31 cellular contexts compared by ENCODE assay signal in genomic region chr18:49301608-49302007, GRCh38.
"Had no signal": no experiment of that assay in that cellular context is flagged by ENCODE, and none has a peak within 500 bp of the region (broad histone marks: within the 10 kb centered on the region; RNA-seq: fewer than 3 reads in every experiment).

No MANE protein-coding gene starts in this region.

- H3K4me1 ChIP-seq: Peyer's patch, SJCRH30 had no signal

- ATAC-seq: SK-N-SH treated with all-trans-retinoic acid at 6 μM for 48 hours, T-cell had no signal

- H3K4me3 ChIP-seq: MG63, Peyer's patch, SJCRH30, SK-N-MC had no signal

- H3K27me3 ChIP-seq: MG63, Peyer's patch, SJCRH30 had no signal

- DNase-seq: Kasumi-1, MG63, NCI-H1048, NCI-H1092 treated with DMSO at 0.1 percent for 48 hours, NCI-H1105 treated with DMSO at 0.1 percent for 48 hours, NCI-H1417, NCI-H1436, NCI-H146, NCI-H1694, NCI-H187, NCI-H1930, NCI-H2029 treated with DMSO at 0.1 percent for 48 hours, NCI-H2081 treated with DMSO at 0.1 percent for 48 hours, NCI-H2107, NCI-H2171, NCI-H226, NCI-H446 treated with DMSO at 0.1 percent for 48 hours, NCI-H510A, NCI-H524, NCI-H526, NCI-H69, NCI-H748 treated with DMSO at 0.1 percent for 48 hours, NCI-H82, Peyer's patch, Right ventricle myocardium superior, RPMI8226, SIG-M5, SJCRH30, T-cell had no signal

- H3K27ac ChIP-seq: Peyer's patch, SJCRH30, SK-N-MC had no signal

- H3K36me3 ChIP-seq: MG63, SJCRH30 had no signal

- H3K9me3 ChIP-seq: Peyer's patch had no signal
